8 cellular contexts compared by ENCODE assay signal in the genomic region with DNA sequence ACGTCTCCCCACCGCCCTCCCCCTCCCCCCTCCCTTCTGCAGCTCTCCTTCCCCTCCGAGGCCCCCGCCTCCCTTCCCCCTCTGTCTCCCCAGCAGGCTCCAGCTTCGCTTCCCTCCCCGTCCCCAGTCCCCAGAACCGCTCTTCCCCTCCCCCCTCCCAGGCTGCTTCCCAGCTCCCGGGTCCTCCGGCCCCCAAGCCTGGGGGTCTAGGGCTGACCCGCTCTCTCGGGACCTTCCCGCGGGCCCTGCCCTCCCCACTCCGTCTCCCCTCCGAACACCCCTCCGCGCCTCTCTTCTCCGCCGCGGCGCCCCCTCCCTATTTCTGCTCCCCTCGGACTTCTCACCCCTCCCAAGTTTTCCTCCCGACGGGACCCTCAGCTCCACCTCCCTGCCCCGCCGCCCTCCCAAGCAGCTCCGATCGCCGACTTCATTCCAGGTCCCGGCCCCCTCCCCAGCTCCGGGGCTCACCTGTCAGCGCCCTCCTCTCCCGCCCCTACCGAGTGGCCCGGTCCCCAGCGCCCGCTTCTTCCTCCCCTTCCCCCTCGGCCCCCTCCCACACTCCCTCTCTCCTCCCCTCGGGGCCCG. TPM values are rescaled to one million over a fixed set of nuclear protein-coding genes. Genes with fewer than 3 reads are reported as not detected.
DNase-seq lines count a peak whose midpoint lies in the region; ATAC-seq and TF ChIP-seq lines count a peak whose summit lies in the region.

No MANE protein-coding gene starts in this region.

- 0 to 3% (median 1%) methylated on average over 10 to 40 of the region's 40 CpGs for WGBS in adrenal gland, 4 donors

- H3K36me3 Mint-ChIP-seq in HFFc6 (ENCODE audit: low read depth), result no peaks in the 10 kb centered on the region

- TF ChIP-seq CTCF in BE2C (IDR thresholded peaks at IDR 0.05; ENCODE audit: low read depth, low read length) (no peak), HFFc6 (IDR thresholded peaks at IDR 0.05) (no peak), adrenal gland (IDR thresholded peaks at IDR 0.05) (no peak)

- H3K27ac Mint-ChIP-seq in HFFc6, result no peak overlapping the region

- H3K4me3 ChIP-seq in BE2C (ENCODE audit: low read depth, low read length), result peak overlapping the region; percentile 59
- peak overlapping the region in 2 of 4 donors; percentile 72 to 98 for H3K4me3 ChIP-seq in adrenal gland

- H3K36me3 ChIP-seq in BE2C, result no peaks in the 10 kb centered on the region
- H3K36me3 ChIP-seq in adrenal gland (replicated peaks in 1 of 2), result peaks cover 0 to 21% of the 10 kb centered on the region in 2 donors

- DNase-seq in BE2C, result no peak
- DNase-seq in HFFc6, result no peak
- peak in 2 of 7 donors; percentile 28 to 53 for DNase-seq in adrenal gland
- DNase-seq in iPS-NIHi7 (ENCODE audit: extremely low spot score), result peak; percentile 40
- peak; percentile 33 for DNase-seq in stimulated activated naive CD8-positive, alpha-beta T cell treated with anti-CD3 and anti-CD28 coated beads, Interleukin-15, Interleukin-2, amounts not matched to agents 100 U/mL and 50 U/mL, for 24 hours
- DNase-seq in UCSD-AML1 (lab: John Stamatoyannopoulos, UW; ENCODE audit: unreplicated experiment), result no peak

- peaks cover 17% of the 10 kb centered on the region for H3K4me1 ChIP-seq in BE2C
- H3K4me1 ChIP-seq in adrenal gland (replicated peaks in 1 of 2), result peaks cover 4 to 14% of the 10 kb centered on the region in 2 donors

- TF ChIP-seq POLR2A in adrenal gland (IDR thresholded peaks at IDR 0.05), result no peak

- H3K4me1 Mint-ChIP-seq in HFFc6 (ENCODE audit: low read depth), result peaks cover 5% of the 10 kb centered on the region; the same call in 1 of the 2 replicates

- H3K27me3 ChIP-seq in BE2C (peaks cover 2% of the 10 kb centered on the region; the same call in 1 of the 2 replicates), adrenal gland (no peaks in the 10 kb centered on the region)

- H3K4me3 Mint-ChIP-seq in HFFc6, result peak overlapping the region; percentile 62

- H3K9me3 ChIP-seq in BE2C, result no peaks in the 10 kb centered on the region
- no peaks in the 10 kb centered on the region for H3K9me3 ChIP-seq in adrenal gland (replicated peaks in 1 of 3)

- no peaks in the 10 kb centered on the region for H3K9me3 Mint-ChIP-seq in HFFc6

- H3K27me3 Mint-ChIP-seq in HFFc6 (ENCODE audit: insufficient read depth), result peaks cover 26% of the 10 kb centered on the region

- intact Hi-C loops in adrenal gland (cut with DNase I), result no loop called here

- H3K27ac ChIP-seq in adrenal gland, result peak overlapping the region in 4 of 5 donors; percentile 26 to 64 (median 38)

- ATAC-seq in stimulated activated naive CD8-positive, alpha-beta T cell treated with anti-CD3 and anti-CD28 coated beads, Interleukin-15, Interleukin-2, amounts not matched to agents 100 U/mL and 50 U/mL, for 24 hours, result no peak
- ATAC-seq in HG02798 (IDR thresholded peaks at IDR 0.05; ENCODE audit: poor library complexity, unreplicated experiment), result no peak
- ATAC-seq in GM21723 (IDR thresholded peaks at IDR 0.05; ENCODE audit: unreplicated experiment), result no peak

RNA-seq across cellular contexts. Expression of gene ZNF467, which starts 1.1 kb away (rescaled TPM):
- polyA plus RNA-seq in BE2C (2012; ENCODE audit: insufficient read depth, insufficient read length, low read depth), result 149 TPM
- total RNA-seq in HFFc6 (2021; fragmentation: NEBNext Ultra II Directional; extraction: Animal tissue kit (Norgen Biotek cat#: 25700)), result 1 to 10 TPM in 3 of 6 experiments, under 1 TPM in 3; 0.68 to 1.7 (median 1.0) TPM
- total RNA-seq in adrenal gland, result 10 to 100 TPM in 7 of 8 donors, 1 to 10 TPM in 1; 8.6 to 25.0 (median 18.6) TPM
- polyA plus RNA-seq in adrenal gland, result 10 to 100 TPM in 2 of 3 donors, 1 to 10 TPM in 1; 1.6 to 44.2 (median 24.5) TPM

Comparison
In these comparisons a context has a peak if more than half of its experiments do, and no peak if none do; other contexts are left out.
1. DNase-seq: peak in iPS-NIHi7 (single experiment) and stimulated activated naive CD8-positive, alpha-beta T cell treated with anti-CD3 and anti-CD28 coated beads, Interleukin-15, Interleukin-2, amounts not matched to agents 100 U/mL and 50 U/mL, for 24 hours (single experiment); none in BE2C (single experiment), HFFc6 (single experiment) and UCSD-AML1 (single experiment).